In the genomic region with DNA sequence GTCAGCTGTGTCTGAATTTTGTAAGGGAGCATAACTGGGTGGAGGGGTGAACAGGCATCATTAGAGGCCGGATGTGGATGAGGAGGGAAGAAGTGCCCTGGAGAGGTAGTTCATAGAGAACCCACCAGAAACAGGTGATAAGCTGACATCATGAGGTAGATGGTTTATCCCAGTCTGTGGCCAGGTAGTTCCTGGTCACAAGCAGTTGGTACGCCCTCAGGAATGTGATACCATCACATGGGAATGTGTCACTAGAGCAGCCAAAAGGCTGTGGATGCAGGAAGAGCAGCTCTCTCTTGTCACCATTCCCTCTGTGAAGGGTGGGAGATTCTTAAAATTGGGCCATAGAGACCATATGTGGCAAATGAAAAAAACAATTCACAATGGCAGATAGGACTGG, we compare ENCODE assay signal across 12 cellular contexts. TPM values are rescaled to one million over a fixed set of nuclear protein-coding genes. Genes with fewer than 3 reads are reported as not detected.
DNase-seq lines count a peak whose midpoint lies in the region; ATAC-seq and TF ChIP-seq lines count a peak whose summit lies in the region.
"Had no signal": no experiment of that assay in that cellular context is flagged by ENCODE, and none has a peak within 500 bp of the region (broad histone marks: within the 10 kb centered on the region; RNA-seq: fewer than 3 reads in every experiment).

No MANE protein-coding gene starts in this region.

- H3K36me3 ChIP-seq in ACC112 (ENCODE audit: insufficient read depth, low read length) (no peaks in the 10 kb centered on the region; the same call in 1 of the 2 replicates), HCT116 (ENCODE audit: control insufficient read depth in 1 of 2, insufficient read depth in 2 of 2, low read length in 2 of 2) (no peaks in the 10 kb centered on the region), muscle layer of duodenum (ENCODE audit: control insufficient read depth in 1 of 2, insufficient read depth in 2 of 2, low read length in 2 of 2) (no peaks in the 10 kb centered on the region), upper lobe of right lung (no peaks in the 10 kb centered on the region)

- RAD21 ChIA-PET in HCT116 (lab: Charles Lee; ENCODE audit: low non-redundant PET in 1 of 2, low total read pairs in 2 of 2, uncharacterized antibody in 2 of 2, unreplicated experiment in 2 of 2): no interaction called here

- H3K9ac ChIP-seq in HCT116 (ENCODE audit: low read length): no peak overlapping the region

- DNase-seq in HCT116 (ENCODE audit: low read depth, low spot score) (no peak), upper lobe of right lung (no peak)
- no peak for DNase-seq in activated naive CD8-positive, alpha-beta T cell treated with anti-CD3 and anti-CD28 coated beads, Interleukin-2, amount 50 U/mL, for 24 hours
- DNase-seq in stimulated activated CD4-positive, alpha-beta T cell treated with anti-CD3 and anti-CD28 coated beads, Interleukin-4, amount 100 ng/mL, for 24 hours: no peak
- DNase-seq: C1 segment of cervical spinal cord, mesenchymal stem cell, NCI-H2029 had no signal

- intact Hi-C loops in HCT116 (cut with micrococcal nuclease): no loop called here
- intact Hi-C loops in upper lobe of right lung (cut with DNase I): no loop called here

- peak overlapping the region; percentile 99 for H3K27ac Mint-ChIP-seq in activated naive CD8-positive, alpha-beta T cell treated with anti-CD3 and anti-CD28 coated beads, Interleukin-2, amount 50 U/mL, for 24 hours

- H3K4me3 ChIP-seq in ACC112 (ENCODE audit: low read depth, low read length) (no peak overlapping the region), HCT116 (replicated peaks in 1 of 2; ENCODE audit: low read depth in 1 of 2, low read length in 2 of 2) (no peak overlapping the region), muscle layer of duodenum (ENCODE audit: low read depth in 1 of 2, low read length in 2 of 2) (no peak overlapping the region), upper lobe of right lung (no peak overlapping the region)

- ATAC-seq in HCT116: peak; percentile 44; the same call in 1 of the 2 replicates
- no peak for ATAC-seq in activated naive CD8-positive, alpha-beta T cell treated with anti-CD3 and anti-CD28 coated beads, Interleukin-2, amount 50 U/mL, for 24 hours
- no peak for ATAC-seq in SK-N-SH treated with all-trans-retinoic acid at 6 μM for 48 hours
- ATAC-seq in HG03521 (IDR thresholded peaks at IDR 0.05; ENCODE audit: unreplicated experiment): no peak
- no peak for ATAC-seq in upper lobe of right lung
- ATAC-seq: Panc1 had no signal

- no peak for TF ChIP-seq CTCF in HCT116 (IDR thresholded peaks at IDR 0.05 in 2 of 3, conservative IDR thresholded peaks at IDR 0.05 in 1 of 3; ENCODE audit: borderline replicate concordance in 1 of 3, insufficient read depth in 1 of 3, low read depth in 2 of 3, low read length in 2 of 3)
- TF ChIP-seq CTCF in upper lobe of right lung (IDR thresholded peaks at IDR 0.05): no peak

- no peaks in the 10 kb centered on the region for H3K9me3 ChIP-seq in HCT116 (ENCODE audit: control insufficient read depth in 1 of 2, insufficient read depth in 1 of 2, low read depth in 1 of 2, low read length in 2 of 2)
- no peaks in the 10 kb centered on the region for H3K9me3 ChIP-seq in muscle layer of duodenum (ENCODE audit: control insufficient read depth in 1 of 2, low read length in 2 of 2)
- no peaks in the 10 kb centered on the region for H3K9me3 ChIP-seq in upper lobe of right lung

- H3K9me2 ChIP-seq in HCT116 (ENCODE audit: insufficient read depth): no peaks in the 10 kb centered on the region

- no peaks in the 10 kb centered on the region for H3K9me3 Mint-ChIP-seq in activated naive CD8-positive, alpha-beta T cell treated with anti-CD3 and anti-CD28 coated beads, Interleukin-2, amount 50 U/mL, for 24 hours

- no peaks in the 10 kb centered on the region for H3K27me3 Mint-ChIP-seq in activated naive CD8-positive, alpha-beta T cell treated with anti-CD3 and anti-CD28 coated beads, Interleukin-2, amount 50 U/mL, for 24 hours

- BruUV-seq in HCT116 (replicated peaks; lab: Mats Ljungman, UMichigan): no TSS peak

- peaks cover 50% of the 10 kb centered on the region for H3K36me3 Mint-ChIP-seq in activated naive CD8-positive, alpha-beta T cell treated with anti-CD3 and anti-CD28 coated beads, Interleukin-2, amount 50 U/mL, for 24 hours (ENCODE audit: low read depth)

- H3K27me3 ChIP-seq in ACC112 (ENCODE audit: insufficient read depth, low read length) (no peaks in the 10 kb centered on the region), HCT116 (ENCODE audit: insufficient read depth, low read length) (no peaks in the 10 kb centered on the region), muscle layer of duodenum (ENCODE audit: low read depth, low read length) (no peaks in the 10 kb centered on the region), upper lobe of right lung (no peaks in the 10 kb centered on the region)

- H3K4me3 Mint-ChIP-seq in activated naive CD8-positive, alpha-beta T cell treated with anti-CD3 and anti-CD28 coated beads, Interleukin-2, amount 50 U/mL, for 24 hours: peak overlapping the region; percentile 59

- peaks cover 71% of the 10 kb centered on the region for H3K4me1 ChIP-seq in ACC112 (ENCODE audit: control insufficient read depth, insufficient read depth, low read length, unreplicated experiment)
- peaks cover 0 to 15% of the 10 kb centered on the region in 2 experiments; a peak in 2 of 4 replicates for H3K4me1 ChIP-seq in HCT116 (ENCODE audit: control insufficient read depth in 1 of 2, insufficient read depth in 2 of 2, low read length in 2 of 2)
- H3K4me1 ChIP-seq in muscle layer of duodenum (ENCODE audit: control insufficient read depth in 1 of 2, insufficient read depth in 2 of 2, low read length in 2 of 2): peaks cover 21 to 59% of the 10 kb centered on the region in 2 donors
- H3K4me1 ChIP-seq in upper lobe of right lung: peaks cover 83% of the 10 kb centered on the region

- no peak for TF ChIP-seq POLR2A in HCT116 (IDR thresholded peaks at IDR 0.05; ENCODE audit: borderline replicate concordance, extremely low read depth, insufficient read depth, insufficient read length)

- H3K4me1 Mint-ChIP-seq in activated naive CD8-positive, alpha-beta T cell treated with anti-CD3 and anti-CD28 coated beads, Interleukin-2, amount 50 U/mL, for 24 hours: peaks cover 96% of the 10 kb centered on the region

- H3K27ac ChIP-seq in ACC112 (ENCODE audit: low read depth, low read length) (peak overlapping the region; percentile 93), HCT116 (ENCODE audit: low read depth, low read length) (no peak overlapping the region), muscle layer of duodenum (ENCODE audit: low read length) (peak overlapping the region; percentile 77), upper lobe of right lung (no peak overlapping the region)

- H2AFZ ChIP-seq in ACC112 (ENCODE audit: low read length, unreplicated experiment) (no peak overlapping the region), HCT116 (ENCODE audit: low read depth, low read length, poor library complexity, severe bottlenecking) (no peak overlapping the region)

- POLR2A ChIA-PET in HCT116 (lab: Charles Lee): no interaction called here

- no peak for TF ChIP-seq RAD21 in HCT116 (IDR thresholded peaks at IDR 0.05; ENCODE audit: low read depth)

- H3K79me2 ChIP-seq in ACC112 (ENCODE audit: control insufficient read depth, insufficient read depth, low read length, unreplicated experiment) (peaks cover 93% of the 10 kb centered on the region), HCT116 (ENCODE audit: insufficient read depth, low read length) (peaks cover 86% of the 10 kb centered on the region)

- H3K4me2 ChIP-seq in HCT116 (ENCODE audit: low read length): no peak overlapping the region

- CTCF ChIA-PET in HCT116 (lab: Charles Lee): no interaction called here

- no peaks in the 10 kb centered on the region for H4K20me1 ChIP-seq in HCT116 (ENCODE audit: insufficient read depth)

TF ChIP-seq in HCT116, 20 proteins besides CTCF, POLR2A, EP300 and RAD21:
- TF ChIP-seq SIN3A (IDR thresholded peaks at IDR 0.05; ENCODE audit: low read depth): no peak
- TF ChIP-seq, protein P1, sequence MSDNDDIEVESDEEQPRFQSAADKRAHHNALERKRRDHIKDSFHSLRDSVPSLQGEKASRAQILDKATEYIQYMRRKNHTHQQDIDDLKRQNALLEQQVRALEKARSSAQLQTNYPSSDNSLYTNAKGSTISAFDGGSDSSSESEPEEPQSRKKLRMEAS (IDR thresholded peaks at IDR 0.05): no peak
TF ChIP-seq in HCT116: peak in this region for 0.

TF ChIP-seq in SK-N-SH treated with all-trans-retinoic acid at 6 μM for 48 hours, 23 proteins besides CTCF, POLR2A, EP300 and RAD21 (continues in another document):
- TF ChIP-seq, protein P2, sequence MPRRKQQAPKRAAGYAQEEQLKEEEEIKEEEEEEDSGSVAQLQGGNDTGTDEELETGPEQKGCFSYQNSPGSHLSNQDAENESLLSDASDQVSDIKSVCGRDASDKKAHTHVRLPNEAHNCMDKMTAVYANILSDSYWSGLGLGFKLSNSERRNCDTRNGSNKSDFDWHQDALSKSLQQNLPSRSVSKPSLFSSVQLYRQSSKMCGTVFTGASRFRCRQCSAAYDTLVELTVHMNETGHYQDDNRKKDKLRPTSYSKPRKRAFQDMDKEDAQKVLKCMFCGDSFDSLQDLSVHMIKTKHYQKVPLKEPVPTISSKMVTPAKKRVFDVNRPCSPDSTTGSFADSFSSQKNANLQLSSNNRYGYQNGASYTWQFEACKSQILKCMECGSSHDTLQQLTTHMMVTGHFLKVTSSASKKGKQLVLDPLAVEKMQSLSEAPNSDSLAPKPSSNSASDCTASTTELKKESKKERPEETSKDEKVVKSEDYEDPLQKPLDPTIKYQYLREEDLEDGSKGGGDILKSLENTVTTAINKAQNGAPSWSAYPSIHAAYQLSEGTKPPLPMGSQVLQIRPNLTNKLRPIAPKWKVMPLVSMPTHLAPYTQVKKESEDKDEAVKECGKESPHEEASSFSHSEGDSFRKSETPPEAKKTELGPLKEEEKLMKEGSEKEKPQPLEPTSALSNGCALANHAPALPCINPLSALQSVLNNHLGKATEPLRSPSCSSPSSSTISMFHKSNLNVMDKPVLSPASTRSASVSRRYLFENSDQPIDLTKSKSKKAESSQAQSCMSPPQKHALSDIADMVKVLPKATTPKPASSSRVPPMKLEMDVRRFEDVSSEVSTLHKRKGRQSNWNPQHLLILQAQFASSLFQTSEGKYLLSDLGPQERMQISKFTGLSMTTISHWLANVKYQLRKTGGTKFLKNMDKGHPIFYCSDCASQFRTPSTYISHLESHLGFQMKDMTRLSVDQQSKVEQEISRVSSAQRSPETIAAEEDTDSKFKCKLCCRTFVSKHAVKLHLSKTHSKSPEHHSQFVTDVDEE (CRISPR knock-in tag; IDR thresholded peaks at IDR 0.05): no peak
- TF ChIP-seq BACH2 (CRISPR knock-in tag; IDR thresholded peaks at IDR 0.05; ENCODE audit: borderline replicate concordance): no peak
- no peak for TF ChIP-seq ISL1 (CRISPR knock-in tag; IDR thresholded peaks at IDR 0.05)

RNA-seq across cellular contexts. Expression of gene MSN, which starts 21.9 kb away (rescaled TPM):
- total RNA-seq in HCT116 (2021; ENCODE audit: unreplicated experiment) (119 TPM), upper lobe of right lung (462 TPM)
- 120 and 125 TPM in 2 replicates for polyA plus RNA-seq in HCT116 (2012)

Comparison
In these comparisons a context has a peak if more than half of its experiments do, and no peak if none do; other contexts are left out.
1. H3K27ac ChIP-seq: peak in ACC112 (single experiment) and muscle layer of duodenum (single experiment); none in HCT116 (single experiment) and upper lobe of right lung (single experiment).